In genomic region chr5:168076561-168076991, GRCh38 we compare ENCODE assay signal across 9 cellular contexts.
A peak's percentile ranks its signal among the peaks of the same experiment; 100 is the strongest.
DNase-seq lines count a peak whose midpoint lies in the region; ATAC-seq and TF ChIP-seq lines count a peak whose summit lies in the region.
"Had no signal": no experiment of that assay in that cellular context is flagged by ENCODE, and none has a peak within 500 bp of the region (broad histone marks: within the 10 kb centered on the region; RNA-seq: fewer than 3 reads in every experiment).

No MANE protein-coding gene starts in this region.

- H3K36me3 Mint-ChIP-seq in stimulated activated effector memory CD8-positive, alpha-beta T cell treated with anti-CD3 and anti-CD28 coated beads, Interleukin-12 subunit alpha, Interleukin-12 subunit beta, amount 100 ng/mL, for 72 hours, result no peaks in the 10 kb centered on the region

- peak; percentile 53 for ATAC-seq in GM21423 (IDR thresholded peaks at IDR 0.05; ENCODE audit: unreplicated experiment)
- peak; percentile 65 for ATAC-seq in foreskin keratinocyte
- no peak for ATAC-seq in HG03565 (IDR thresholded peaks at IDR 0.05; ENCODE audit: unreplicated experiment)
- no peak for ATAC-seq in stimulated activated effector memory CD8-positive, alpha-beta T cell treated with anti-CD3 and anti-CD28 coated beads, Interleukin-12 subunit alpha, Interleukin-12 subunit beta, amount 100 ng/mL, for 72 hours
- no peak for ATAC-seq in GM18858 (IDR thresholded peaks at IDR 0.05; ENCODE audit: unreplicated experiment)

- H3K4me3 Mint-ChIP-seq in stimulated activated effector memory CD8-positive, alpha-beta T cell treated with anti-CD3 and anti-CD28 coated beads, Interleukin-12 subunit alpha, Interleukin-12 subunit beta, amount 100 ng/mL, for 72 hours, result no peak overlapping the region
- H3K4me3 Mint-ChIP-seq: central memory CD8-positive, alpha-beta T cell had no signal

- no peak overlapping the region for H3K27ac Mint-ChIP-seq in stimulated activated effector memory CD8-positive, alpha-beta T cell treated with anti-CD3 and anti-CD28 coated beads, Interleukin-12 subunit alpha, Interleukin-12 subunit beta, amount 100 ng/mL, for 72 hours

- TF ChIP-seq CTCF in foreskin keratinocyte (conservative IDR thresholded peaks at IDR 0.05), result peak; percentile 58

- no peaks in the 10 kb centered on the region for H3K4me1 Mint-ChIP-seq in stimulated activated effector memory CD8-positive, alpha-beta T cell treated with anti-CD3 and anti-CD28 coated beads, Interleukin-12 subunit alpha, Interleukin-12 subunit beta, amount 100 ng/mL, for 72 hours

- H3K27ac ChIP-seq in foreskin keratinocyte, result no peak overlapping the region

- H3K27me3 ChIP-seq in foreskin keratinocyte, result no peaks in the 10 kb centered on the region

- H3K9me3 Mint-ChIP-seq in stimulated activated effector memory CD8-positive, alpha-beta T cell treated with anti-CD3 and anti-CD28 coated beads, Interleukin-12 subunit alpha, Interleukin-12 subunit beta, amount 100 ng/mL, for 72 hours, result peaks cover 2% of the 10 kb centered on the region

- no peaks in the 10 kb centered on the region for H3K4me1 ChIP-seq in foreskin keratinocyte

- DNase-seq in AG20443 (ENCODE audit: low spot score) (peak; percentile 60), OCI-M1 (lab: John Stamatoyannopoulos, UW) (peak; percentile 2), foreskin keratinocyte (no peak), hippocampal formation (lab: John Stamatoyannopoulos, UW) (no peak)
- no peak for DNase-seq in stimulated activated effector memory CD8-positive, alpha-beta T cell treated with anti-CD3 and anti-CD28 coated beads, Interleukin-12 subunit alpha, Interleukin-12 subunit beta, amount 100 ng/mL, for 72 hours (ENCODE audit: low spot score in 2 of 2)

Comparison
In these comparisons a context has a peak if more than half of its experiments do, and no peak if none do; other contexts are left out.
1. DNase-seq: peak in AG20443 (single experiment) and OCI-M1 (single experiment); none in foreskin keratinocyte (0 of 2), stimulated activated effector memory CD8-positive, alpha-beta T cell treated with anti-CD3 and anti-CD28 coated beads, Interleukin-12 subunit alpha, Interleukin-12 subunit beta, amount 100 ng/mL, for 72 hours (0 of 2) and hippocampal formation (0 of 2).
2. ATAC-seq: peak in GM21423 (single experiment) and foreskin keratinocyte (single experiment); none in HG03565 (single experiment), stimulated activated effector memory CD8-positive, alpha-beta T cell treated with anti-CD3 and anti-CD28 coated beads, Interleukin-12 subunit alpha, Interleukin-12 subunit beta, amount 100 ng/mL, for 72 hours (single experiment) and GM18858 (single experiment).